In genomic region chr10:33067481-33067880, GRCh38 we compare ENCODE assay signal across 16 cellular contexts.
"Had no signal": no experiment of that assay in that cellular context is flagged by ENCODE, and none has a peak within 500 bp of the region (broad histone marks: within the 10 kb centered on the region; RNA-seq: fewer than 3 reads in every experiment).

No MANE protein-coding gene starts in this region.

- H3K4me1 Mint-ChIP-seq: stimulated activated naive B cell treated with anti-CD40 and anti-IgM and Interleukin-4, amounts not matched to agents 10 μg/mL and 1 μg/mL and 100 μg/mL, for 72 hours had no signal

- H3K4me3 Mint-ChIP-seq: activated T-helper 17 cell treated with anti-CD3 and anti-CD28 coated beads, Interleukin-2, amount 50 U/mL, for 72 hours; immature natural killer cell; neural crest cell; stimulated activated naive B cell treated with anti-CD40 and anti-IgM and Interleukin-4, amounts not matched to agents 10 μg/mL and 1 μg/mL and 100 μg/mL, for 72 hours had no signal

- H3K4me3 ChIP-seq: colonic mucosa, gastrocnemius medialis, heart left ventricle, lung, psoas muscle, thyroid gland had no signal

- H3K27me3 ChIP-seq: colonic mucosa, gastrocnemius medialis, heart left ventricle, thyroid gland had no signal

- DNase-seq: activated CD4-positive, alpha-beta T cell treated with anti-CD3 and anti-CD28 coated beads, Interleukin-2, amount 50 U/mL, for 1 hour; activated naive CD4-positive, alpha-beta T cell treated with Interleukin-2 at 50 U/mL for 16 hours; colonic mucosa; gastrocnemius medialis; heart left ventricle; immature natural killer cell; psoas muscle; stimulated activated naive B cell treated with anti-CD40 and anti-IgM and Interleukin-4, amounts not matched to agents 10 μg/mL and 1 μg/mL and 100 μg/mL, for 72 hours; T-helper 9 cell; thyroid gland had no signal

- H3K9me3 ChIP-seq: colonic mucosa, gastrocnemius medialis, heart left ventricle, psoas muscle, thyroid gland had no signal

- H3K36me3 ChIP-seq: colonic mucosa, gastrocnemius medialis, heart left ventricle, thyroid gland had no signal

- ATAC-seq: activated CD4-positive, CD25-positive, alpha-beta regulatory T cell treated with anti-CD3 and anti-CD28 coated beads, Interleukin-2, amount 50 U/mL, for 24 hours; activated T-helper 17 cell treated with anti-CD3 and anti-CD28 coated beads, Interleukin-2, amount 50 U/mL, for 72 hours; esophagus mucosa; gastrocnemius medialis; heart left ventricle; psoas muscle; sciatic nerve; stimulated activated naive B cell treated with anti-CD40 and anti-IgM and Interleukin-4, amounts not matched to agents 10 μg/mL and 1 μg/mL and 100 μg/mL, for 72 hours had no signal

- H3K4me1 ChIP-seq: colonic mucosa, gastrocnemius medialis, heart left ventricle, psoas muscle, thyroid gland had no signal

- H3K27me3 Mint-ChIP-seq: activated T-helper 17 cell treated with anti-CD3 and anti-CD28 coated beads, Interleukin-2, amount 50 U/mL, for 72 hours had no signal

- H3K27ac ChIP-seq: colonic mucosa, gastrocnemius medialis, heart left ventricle, psoas muscle, thyroid gland had no signal

- H3K36me3 Mint-ChIP-seq: stimulated activated naive B cell treated with anti-CD40 and anti-IgM and Interleukin-4, amounts not matched to agents 10 μg/mL and 1 μg/mL and 100 μg/mL, for 72 hours had no signal

- H3K27ac Mint-ChIP-seq: activated T-helper 17 cell treated with anti-CD3 and anti-CD28 coated beads, Interleukin-2, amount 50 U/mL, for 72 hours; stimulated activated naive B cell treated with anti-CD40 and anti-IgM and Interleukin-4, amounts not matched to agents 10 μg/mL and 1 μg/mL and 100 μg/mL, for 72 hours had no signal
